ENCODE assay signal across 22 cellular contexts in the genomic region with DNA sequence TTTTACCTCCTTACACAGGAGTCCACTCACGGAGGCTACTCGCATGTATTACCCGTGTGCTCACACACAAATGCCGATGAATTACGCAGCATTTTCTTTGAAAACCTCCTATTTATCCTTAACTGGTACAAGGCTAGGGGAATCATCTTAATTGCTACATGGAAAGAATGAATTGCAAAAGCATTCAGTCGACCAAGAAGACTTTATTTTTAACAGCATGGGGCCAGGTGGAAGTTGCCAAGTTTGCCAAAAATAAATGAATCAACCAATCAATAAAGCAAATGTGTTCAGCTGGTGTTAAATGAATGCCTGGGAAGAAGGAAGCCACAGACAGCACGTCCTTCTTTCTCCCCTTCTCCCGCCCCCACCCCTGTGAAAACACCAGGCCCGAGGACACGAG. TPM values are rescaled to one million over a fixed set of nuclear protein-coding genes. Genes with fewer than 3 reads are reported as not detected.
DNase-seq lines count a peak whose midpoint lies in the region; ATAC-seq and TF ChIP-seq lines count a peak whose summit lies in the region.
"Had no signal": no experiment of that assay in that cellular context is flagged by ENCODE, and none has a peak within 500 bp of the region (broad histone marks: within the 10 kb centered on the region; RNA-seq: fewer than 3 reads in every experiment).

No MANE protein-coding gene starts in this region.

- peaks cover 47 to 66% (median 54%) of the 10 kb centered on the region in 10 experiments for H3K4me1 ChIP-seq in BLaER1 treated with 17β-estradiol and CSF1 and Interleukin-3, amounts not matched to agents 10 nM and 100 nM
- H3K4me1 ChIP-seq in H9 (ENCODE audit: insufficient read depth, low read length) = peaks cover 30% of the 10 kb centered on the region
- peaks cover 48% of the 10 kb centered on the region for H3K4me1 ChIP-seq in body of pancreas
- H3K4me1 ChIP-seq: Caco-2 had no signal

- no peak overlapping the region for H3K18ac ChIP-seq in H9 (ENCODE audit: insufficient read length, low read depth, low read length)

- no peak overlapping the region for H2BK20ac ChIP-seq in H9 (ENCODE audit: low read depth, low read length, poor library complexity, severe bottlenecking)

- H3K4me1 Mint-ChIP-seq in H9 = peaks cover 69 to 82% of the 10 kb centered on the region in 2 experiments
- H3K4me1 Mint-ChIP-seq in progenitor cell of endocrine pancreas (ENCODE audit: low read depth) = peaks cover 42% of the 10 kb centered on the region
- H3K4me1 Mint-ChIP-seq: CD4-positive, alpha-beta memory T cell had no signal

- H2AK5ac ChIP-seq in H9 (ENCODE audit: insufficient read length, low read length) = no peak overlapping the region

- peak overlapping the region in 3 of 11 experiments; percentile 2 to 32 (median 25); a peak in 1 of 22 replicates for H3K9ac ChIP-seq in BLaER1 treated with 17β-estradiol and CSF1 and Interleukin-3, amounts not matched to agents 10 nM and 100 nM
- H3K9ac ChIP-seq in H9 (ENCODE audit: extremely low read depth, insufficient read length, low read length) = no peak overlapping the region

- no peak overlapping the region for H2BK12ac ChIP-seq in H9 (ENCODE audit: insufficient read length, low read depth, low read length)

- H3K4me2 ChIP-seq in BLaER1 treated with 17β-estradiol and CSF1 and Interleukin-3, amounts not matched to agents 10 nM and 100 nM = peak overlapping the region in 10 of 11 experiments; percentile 18 to 58 (median 43); a peak in 17 of 22 replicates
- H3K4me2 ChIP-seq in H9 (ENCODE audit: insufficient read depth, insufficient read length, low read length) = no peak overlapping the region

- DNase-seq in H9 (no peak), body of pancreas (peak in 1 of 4 donors; percentile 8), progenitor cell of endocrine pancreas (ENCODE audit: low spot score, unreplicated experiment) (no peak), NCI-H2196 treated with DMSO at 0.1 percent for 48 hours (lab: John Stamatoyannopoulos, UW; ENCODE audit: unreplicated experiment) (no peak), NCI-H82 (lab: John Stamatoyannopoulos, UW) (no peak), GOT3 (lab: John Stamatoyannopoulos, UW) (no peak)
- DNase-seq: CD4-positive, alpha-beta memory T cell; DMS153; HCEC 1CT; KBM-7; MM.1S; NCI-H1092 treated with DMSO at 0.1 percent for 48 hours; NCI-H1694; NCI-H2081 treated with DMSO at 0.1 percent for 48 hours; NCI-H510A; SHP77; SW 1271 had no signal

- H3K4me3 Mint-ChIP-seq in H9 = 0 out of 5 replicates have a peak overlapping the region, but pooled peaks of 1 of the 2 experiments have one; percentile 4
- H3K4me3 Mint-ChIP-seq in progenitor cell of endocrine pancreas (ENCODE audit: low read depth) = no peak overlapping the region
- H3K4me3 Mint-ChIP-seq: CD4-positive, alpha-beta memory T cell had no signal

- no peak overlapping the region for H2AFZ ChIP-seq in H9 (ENCODE audit: low read length)

- H3K9me3 Mint-ChIP-seq in H9 (peaks cover 0 to 4% of the 10 kb centered on the region in 2 experiments; a peak in 3 of 5 replicates), progenitor cell of endocrine pancreas (ENCODE audit: low read depth) (peaks cover 8% of the 10 kb centered on the region)

- intact Hi-C loops in body of pancreas (cut with DNase I) = no loop called here

- no CpG with 5 or more reads among the region's 10 CpGs for WGBS in H9 (ENCODE audit: extremely low coverage, insufficient read length, low lambda C conversion rate)
- 21 to 22% methylated on average over 10 of the region's 10 CpGs for WGBS in body of pancreas, 2 donors

- H3K27me3 Mint-ChIP-seq in H9 (ENCODE audit: low read depth) (peaks cover 1% of the 10 kb centered on the region; the same call in 1 of the 2 replicates), progenitor cell of endocrine pancreas (no peaks in the 10 kb centered on the region)

- no peak overlapping the region for H2BK120ac ChIP-seq in H9 (ENCODE audit: low read depth, low read length, poor library complexity, severe bottlenecking)

- H4K91ac ChIP-seq in H9 (ENCODE audit: insufficient read length, low read depth, low read length) = no peak overlapping the region

- H3K4ac ChIP-seq in H9 (ENCODE audit: low read depth, low read length) = no peak overlapping the region

- H3K36me3 Mint-ChIP-seq in H9 (ENCODE audit: insufficient read depth in 1 of 3, low read depth in 3 of 3) (peaks cover 42 to 80% (median 77%) of the 10 kb centered on the region in 3 experiments), progenitor cell of endocrine pancreas (ENCODE audit: insufficient read depth) (peaks cover 39% of the 10 kb centered on the region)
- H3K36me3 Mint-ChIP-seq: CD4-positive, alpha-beta memory T cell had no signal

- no peak overlapping the region for H2BK15ac ChIP-seq in H9 (ENCODE audit: low read depth, low read length)

- H3K27ac Mint-ChIP-seq in H9 (peak overlapping the region in 2 of 3 experiments; percentile 49 to 50; a peak in 2 of 7 replicates), progenitor cell of endocrine pancreas (peak overlapping the region; percentile 56)
- H3K27ac Mint-ChIP-seq: CD4-positive, alpha-beta memory T cell had no signal

- peaks cover 72 to 98% (median 91%) of the 10 kb centered on the region in 11 experiments for H3K36me3 ChIP-seq in BLaER1 treated with 17β-estradiol and CSF1 and Interleukin-3, amounts not matched to agents 10 nM and 100 nM
- no peaks in the 10 kb centered on the region for H3K36me3 ChIP-seq in body of pancreas (replicated peaks in 1 of 2; ENCODE audit: insufficient read depth in 1 of 2, low read depth in 2 of 2)

- no peak overlapping the region for H3K56ac ChIP-seq in H9 (ENCODE audit: insufficient read length, low read depth, low read length)

- peaks cover 92 to 99% (median 97%) of the 10 kb centered on the region in 11 experiments for H4K20me1 ChIP-seq in BLaER1 treated with 17β-estradiol and CSF1 and Interleukin-3, amounts not matched to agents 10 nM and 100 nM
- peaks cover 16% of the 10 kb centered on the region for H4K20me1 ChIP-seq in H9 (ENCODE audit: control insufficient read depth, insufficient read depth, insufficient read length)

- no peak overlapping the region for H4K8ac ChIP-seq in H9 (replicated peaks; ENCODE audit: insufficient read length, low read depth, low read length)

- no peak overlapping the region for H3K23ac ChIP-seq in H9 (ENCODE audit: insufficient read length, low read depth, low read length)

- H4K5ac ChIP-seq in H9 (ENCODE audit: insufficient read length, low read depth, low read length) = no peak overlapping the region

- H3K79me1 ChIP-seq in H9 (ENCODE audit: insufficient read depth, low read depth, low read length, poor library complexity, severe bottlenecking) = peaks cover 3% of the 10 kb centered on the region

- H2BK5ac ChIP-seq in H9 (ENCODE audit: insufficient read length, low read length) = no peak overlapping the region

- H3K27ac ChIP-seq in BLaER1 treated with 17β-estradiol and CSF1 and Interleukin-3, amounts not matched to agents 10 nM and 100 nM = peak overlapping the region in 2 of 11 experiments; percentile 20 to 44; a peak in 3 of 22 replicates
- no peak overlapping the region for H3K27ac ChIP-seq in H9 (ENCODE audit: insufficient read length, low read depth, low read length)
- H3K27ac ChIP-seq in body of pancreas = peak overlapping the region in 3 of 4 donors; percentile 14 to 47 (median 44)
- H3K27ac ChIP-seq: HL-60, SK-N-MC had no signal

- no peak for TF ChIP-seq POLR2A in body of pancreas (IDR thresholded peaks at IDR 0.05)

- H3K79me2 ChIP-seq in H9 (ENCODE audit: insufficient read depth, low read length) = peaks cover 86% of the 10 kb centered on the region; the same call in 1 of the 2 replicates

- H3K14ac ChIP-seq in H9 (ENCODE audit: insufficient read depth, low read length) = no peak overlapping the region

- H3T11ph ChIP-seq in H9 (ENCODE audit: low read length) = no peak overlapping the region

- no peaks in the 10 kb centered on the region for H3K23me2 ChIP-seq in H9 (ENCODE audit: insufficient read length, low read depth, low read length, poor library complexity, severe bottlenecking)

- no peaks in the 10 kb centered on the region for H3K27me3 ChIP-seq in BLaER1 treated with 17β-estradiol and CSF1 and Interleukin-3, amounts not matched to agents 10 nM and 100 nM
- H3K27me3 ChIP-seq in H9 (ENCODE audit: insufficient read depth, low read length) (no peaks in the 10 kb centered on the region), body of pancreas (no peaks in the 10 kb centered on the region)

- H3K9me3 ChIP-seq in BLaER1 treated with 17β-estradiol and CSF1 and Interleukin-3, amounts not matched to agents 10 nM and 100 nM (replicated peaks in 1 of 11) = peaks cover 15 to 20% (median 18%) of the 10 kb centered on the region in 11 experiments
- H3K9me3 ChIP-seq in H9 (ENCODE audit: control insufficient read depth, low read depth, low read length) = no peaks in the 10 kb centered on the region
- no peaks in the 10 kb centered on the region for H3K9me3 ChIP-seq in body of pancreas
- H3K9me3 ChIP-seq: Caco-2 had no signal

- no peak for TF ChIP-seq CTCF in H9 (conservative IDR thresholded peaks at IDR 0.05)
- no peak for TF ChIP-seq CTCF in body of pancreas (IDR thresholded peaks at IDR 0.05)
- no peak for TF ChIP-seq CTCF in progenitor cell of endocrine pancreas (IDR thresholded peaks at IDR 0.05; ENCODE audit: unreplicated experiment)

- ATAC-seq in body of pancreas = peak; percentile 34
- ATAC-seq: HepG2 had no signal

- H3K4me3 ChIP-seq in BLaER1 treated with 17β-estradiol and CSF1 and Interleukin-3, amounts not matched to agents 10 nM and 100 nM = no peak overlapping the region
- H3K4me3 ChIP-seq in body of pancreas = no peak overlapping the region
- H3K4me3 ChIP-seq: SK-N-MC had no signal

RNA-seq across cellular contexts. Expression of gene CTBP2, which starts 55.8 kb away (rescaled TPM):
- total RNA-seq in H9 (2021) (212 and 218 TPM in 2 replicates), body of pancreas (10 to 100 TPM; 32.0 to 49.0 TPM), progenitor cell of endocrine pancreas (182 and 183 TPM in 2 replicates)
- total RNA-seq: HepG2 had no signal
